Comparison of ENCODE assay signal across 17 cellular contexts in genomic region chr4:37815591-37815990, GRCh38. TPM values are rescaled to one million over a fixed set of nuclear protein-coding genes. Genes with fewer than 3 reads are reported as not detected.
A peak's percentile ranks its signal among the peaks of the same experiment; 100 is the strongest.
DNase-seq lines count a peak whose midpoint lies in the region; ATAC-seq lines count a peak whose summit lies in the region.
"Had no signal": no experiment of that assay in that cellular context is flagged by ENCODE, and none has a peak within 500 bp of the region (broad histone marks: within the 10 kb centered on the region; RNA-seq: fewer than 3 reads in every experiment).

No MANE protein-coding gene starts in this region.

- H3K4me3 ChIP-seq in BLaER1 treated with 17β-estradiol and CSF1 and Interleukin-3, amounts not matched to agents 10 nM and 100 nM, result no peak overlapping the region
- H3K4me3 ChIP-seq: esophagus squamous epithelium, heart right ventricle, pancreas, SK-N-MC had no signal

- no peaks in the 10 kb centered on the region for H3K27me3 ChIP-seq in BLaER1 treated with 17β-estradiol and CSF1 and Interleukin-3, amounts not matched to agents 10 nM and 100 nM
- H3K27me3 ChIP-seq: esophagus squamous epithelium, heart right ventricle, pancreas had no signal

- H4K20me1 ChIP-seq in BLaER1 treated with 17β-estradiol and CSF1 and Interleukin-3, amounts not matched to agents 10 nM and 100 nM, result no peaks in the 10 kb centered on the region

- H3K4me3 Mint-ChIP-seq in activated CD4-positive, alpha-beta memory T cell treated with anti-CD3 and anti-CD28 coated beads for 36 hours, result peak overlapping the region; percentile 26
- H3K4me3 Mint-ChIP-seq in immature natural killer cell, result peak overlapping the region; percentile 74 to 88 (median 80)
- H3K4me3 Mint-ChIP-seq: HFFc6 had no signal

- peak overlapping the region; percentile 74 for H3K27ac Mint-ChIP-seq in activated CD4-positive, alpha-beta memory T cell treated with anti-CD3 and anti-CD28 coated beads for 36 hours
- peak overlapping the region; percentile 61 to 89 (median 84) for H3K27ac Mint-ChIP-seq in immature natural killer cell
- H3K27ac Mint-ChIP-seq: HFFc6 had no signal

- H3K9ac ChIP-seq in BLaER1 treated with 17β-estradiol and CSF1 and Interleukin-3, amounts not matched to agents 10 nM and 100 nM, result no peak overlapping the region

- no peaks in the 10 kb centered on the region for H3K27me3 Mint-ChIP-seq in activated CD4-positive, alpha-beta memory T cell treated with anti-CD3 and anti-CD28 coated beads for 36 hours
- peaks cover 0 to 17% (median 5%) of the 10 kb centered on the region in 3 donors for H3K27me3 Mint-ChIP-seq in immature natural killer cell (ENCODE audit: low read depth in 3 of 3)

- H3K27ac ChIP-seq in BLaER1 treated with 17β-estradiol and CSF1 and Interleukin-3, amounts not matched to agents 10 nM and 100 nM, result no peak overlapping the region
- H3K27ac ChIP-seq: C4-2B, esophagus squamous epithelium, pancreas, SK-N-MC had no signal

- intact Hi-C loops in activated CD4-positive, alpha-beta memory T cell treated with anti-CD3 and anti-CD28 coated beads for 36 hours (cut with micrococcal nuclease), result no loop called here

- no peaks in the 10 kb centered on the region for H3K36me3 Mint-ChIP-seq in activated CD4-positive, alpha-beta memory T cell treated with anti-CD3 and anti-CD28 coated beads for 36 hours
- H3K36me3 Mint-ChIP-seq in immature natural killer cell, result no peaks in the 10 kb centered on the region

- H3K36me3 ChIP-seq in BLaER1 treated with 17β-estradiol and CSF1 and Interleukin-3, amounts not matched to agents 10 nM and 100 nM, result no peaks in the 10 kb centered on the region
- H3K36me3 ChIP-seq: esophagus squamous epithelium, heart right ventricle, pancreas had no signal

- CTCF ChIA-PET in activated CD4-positive, alpha-beta memory T cell treated with anti-CD3 and anti-CD28 coated beads for 36 hours (lab: Charles Lee), result no interaction called here

- peaks cover 0 to 20% (median 11%) of the 10 kb centered on the region in 11 experiments; a peak in 12 of 22 replicates for H3K9me3 ChIP-seq in BLaER1 treated with 17β-estradiol and CSF1 and Interleukin-3, amounts not matched to agents 10 nM and 100 nM (replicated peaks in 1 of 11)
- H3K9me3 ChIP-seq: esophagus squamous epithelium, heart right ventricle, pancreas had no signal

- POLR2A ChIA-PET in activated CD4-positive, alpha-beta memory T cell treated with anti-CD3 and anti-CD28 coated beads for 36 hours (lab: Charles Lee), result no interaction called here

- H3K4me2 ChIP-seq in BLaER1 treated with 17β-estradiol and CSF1 and Interleukin-3, amounts not matched to agents 10 nM and 100 nM, result peak overlapping the region in 9 of 11 experiments; percentile 5 to 51 (median 27); a peak in 9 of 22 replicates

- peak; percentile 10 for DNase-seq in COLO829 (ENCODE audit: low spot score)
- no peak for DNase-seq in activated CD4-positive, alpha-beta memory T cell treated with anti-CD3 and anti-CD28 coated beads for 36 hours
- DNase-seq in immature natural killer cell, result no peak
- DNase-seq in NCI-H146 treated with DMSO at 0.1 percent for 48 hours (lab: John Stamatoyannopoulos, UW; ENCODE audit: unreplicated experiment), result no peak
- DNase-seq in AG20443 (ENCODE audit: low spot score), result no peak
- DNase-seq: esophagus squamous epithelium, heart right ventricle, HFFc6, kidney, NCI-H1694 treated with DMSO at 0.1 percent for 48 hours, NCI-H510A, pancreas, PC-3 had no signal

- H3K4me1 ChIP-seq in BLaER1 treated with 17β-estradiol and CSF1 and Interleukin-3, amounts not matched to agents 10 nM and 100 nM, result peaks cover 0 to 8% (median 6%) of the 10 kb centered on the region in 10 experiments; a peak in 14 of 20 replicates
- H3K4me1 ChIP-seq: esophagus squamous epithelium, pancreas had no signal

- ATAC-seq in HG02973 (IDR thresholded peaks at IDR 0.05; ENCODE audit: unreplicated experiment), result no peak
- ATAC-seq: heart right ventricle, pancreas, PC-3 had no signal

- H3K9me3 Mint-ChIP-seq in activated CD4-positive, alpha-beta memory T cell treated with anti-CD3 and anti-CD28 coated beads for 36 hours, result no peaks in the 10 kb centered on the region
- peaks cover 0 to 1% (median 0%) of the 10 kb centered on the region in 6 donors for H3K9me3 Mint-ChIP-seq in immature natural killer cell
- H3K9me3 Mint-ChIP-seq: HFFc6 had no signal

- H3K4me1 Mint-ChIP-seq in activated CD4-positive, alpha-beta memory T cell treated with anti-CD3 and anti-CD28 coated beads for 36 hours (ENCODE audit: low read depth), result peaks cover 19% of the 10 kb centered on the region
- peaks cover 27 to 43% of the 10 kb centered on the region in 2 donors for H3K4me1 Mint-ChIP-seq in immature natural killer cell

RNA-seq across cellular contexts. Expression of gene PGM2, which starts 10.9 kb away (rescaled TPM):
- 10 to 100 TPM; 65.7 to 66.0 TPM for total RNA-seq in activated CD4-positive, alpha-beta memory T cell treated with anti-CD3 and anti-CD28 coated beads for 36 hours
- polyA plus RNA-seq in immature natural killer cell, result 10 to 100 TPM; 26.6 to 31.0 (median 30.1) TPM
